3 cellular contexts compared by ENCODE assay signal in genomic region chr7:20012100-20012499, GRCh38.
TF ChIP-seq lines count a peak whose summit lies in the region.

No MANE protein-coding gene starts in this region.

TF ChIP-seq in HepG2, 621 proteins besides CTCF, POLR2A, EP300 and RAD21:
- TF ChIP-seq GATAD1 (CRISPR knock-in tag; IDR thresholded peaks at IDR 0.05) (no peak), KLF16 (CRISPR knock-in tag; IDR thresholded peaks at IDR 0.05) (no peak), ZNF766 (CRISPR knock-in tag; IDR thresholded peaks at IDR 0.05; ENCODE audit: borderline replicate concordance) (no peak), MAFK (conservative IDR thresholded peaks at IDR 0.05 in 1 of 2, IDR thresholded peaks at IDR 0.05 in 1 of 2; ENCODE audit: low read length in 2 of 2) (peak; percentile 54 to 81), MAFF (IDR thresholded peaks at IDR 0.05; ENCODE audit: low read depth, low read length) (peak; percentile 72), BCLAF1 (IDR thresholded peaks at IDR 0.05) (no peak)

TF ChIP-seq in IMR-90, 13 proteins besides CTCF, POLR2A, EP300 and RAD21:
- TF ChIP-seq RFX5 (IDR thresholded peaks at IDR 0.05; ENCODE audit: low read depth, low read length) (no peak), MAFK (IDR thresholded peaks at IDR 0.05; ENCODE audit: low read depth, low read length) (peak; percentile 78)

TF ChIP-seq in K562, 482 proteins besides CTCF, POLR2A, EP300 and RAD21 (continues in another document):
- no peak for TF ChIP-seq ID3 (CRISPR knock-in tag; IDR thresholded peaks at IDR 0.05)
- TF ChIP-seq ID3 (tag; IDR thresholded peaks at IDR 0.05) = no peak
- TF ChIP-seq ZNF589 (CRISPR knock-in tag; IDR thresholded peaks at IDR 0.05; ENCODE audit: low read depth) = no peak
- TF ChIP-seq NCOA4 (IDR thresholded peaks at IDR 0.05; ENCODE audit: partially characterized antibody) = no peak
- no peak for TF ChIP-seq FOXP1 (CRISPR knock-in tag; IDR thresholded peaks at IDR 0.05)
- no peak for TF ChIP-seq ZNF407 (IDR thresholded peaks at IDR 0.05; ENCODE audit: low read depth)
- TF ChIP-seq IRF1 (CRISPR knock-in tag; IDR thresholded peaks at IDR 0.05; ENCODE audit: borderline replicate concordance) = no peak
- no peak for TF ChIP-seq XRCC3 (IDR thresholded peaks at IDR 0.05)
- no peak for TF ChIP-seq PATZ1 (CRISPR knock-in tag; IDR thresholded peaks at IDR 0.05; ENCODE audit: borderline replicate concordance)
- TF ChIP-seq DEAF1 (CRISPR knock-in tag; IDR thresholded peaks at IDR 0.05) = no peak
- no peak for TF ChIP-seq SMAD4 (CRISPR knock-in tag; conservative IDR thresholded peaks at IDR 0.05)
- TF ChIP-seq L3MBTL2 (IDR thresholded peaks at IDR 0.05) = no peak
- TF ChIP-seq GATAD2A (IDR thresholded peaks at IDR 0.05) = no peak
- TF ChIP-seq THRA (IDR thresholded peaks at IDR 0.05) = no peak
- peak; percentile 45 for TF ChIP-seq C11orf30 (IDR thresholded peaks at IDR 0.05; ENCODE audit: low read depth)
- no peak for TF ChIP-seq ATF3 (IDR thresholded peaks at IDR 0.05)
- no peak for TF ChIP-seq ATF3 (CRISPR knock-in tag; conservative IDR thresholded peaks at IDR 0.05)
- no peak for TF ChIP-seq MCM2 (IDR thresholded peaks at IDR 0.05; ENCODE audit: low read depth)
- peak; percentile 59 for TF ChIP-seq ZNF316 (IDR thresholded peaks at IDR 0.05)
- no peak for TF ChIP-seq HCFC1 (IDR thresholded peaks at IDR 0.05; ENCODE audit: low read depth, low read length)
- TF ChIP-seq ZBTB34 (CRISPR knock-in tag; IDR thresholded peaks at IDR 0.05) = no peak
- peak; percentile 43 for TF ChIP-seq MAFF (IDR thresholded peaks at IDR 0.05; ENCODE audit: low read length)
- TF ChIP-seq NFE2L1 (tag; IDR thresholded peaks at IDR 0.05; ENCODE audit: borderline replicate concordance, low read depth) = no peak
- TF ChIP-seq NFATC3 (IDR thresholded peaks at IDR 0.05) = no peak
- TF ChIP-seq CTCFL (IDR thresholded peaks at IDR 0.05; ENCODE audit: borderline replicate concordance, insufficient read depth, low read depth, low read length, poor library complexity, severe bottlenecking) = no peak
- TF ChIP-seq ETS1 (conservative IDR thresholded peaks at IDR 0.05; ENCODE audit: control insufficient read depth, low read depth, low read length) = no peak
- no peak for TF ChIP-seq HMG20B (CRISPR knock-in tag; IDR thresholded peaks at IDR 0.05)
- no peak for TF ChIP-seq CREB5 (CRISPR knock-in tag; IDR thresholded peaks at IDR 0.05)
- TF ChIP-seq SMARCA5 (IDR thresholded peaks at IDR 0.05) = no peak
- TF ChIP-seq HNRNPL (IDR thresholded peaks at IDR 0.05; ENCODE audit: low read depth, low read length) = no peak
- TF ChIP-seq ESRRA (IDR thresholded peaks at IDR 0.05; ENCODE audit: borderline replicate concordance, low read depth) = no peak
